In the genomic region with DNA sequence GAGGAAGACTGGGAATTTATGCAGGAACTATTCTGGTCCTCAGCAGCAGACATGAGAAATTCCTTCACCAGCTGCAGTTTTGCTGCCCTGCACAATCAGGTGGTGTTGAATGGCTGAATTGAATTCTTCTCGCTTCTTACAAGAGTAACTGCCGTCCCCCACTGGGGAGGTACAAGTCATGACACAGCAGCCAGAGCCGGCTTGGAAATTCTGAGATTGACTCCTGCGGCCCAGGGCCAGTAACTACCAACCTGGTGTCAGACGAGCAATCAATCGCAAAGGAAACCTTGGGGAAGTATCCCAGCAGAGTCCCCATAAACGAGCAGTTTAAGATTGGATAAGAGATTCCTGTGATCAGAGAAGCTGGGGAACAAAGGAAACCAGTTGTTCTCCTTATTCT, we compare ENCODE assay signal across 16 cellular contexts.
"Had no signal": no experiment of that assay in that cellular context is flagged by ENCODE, and none has a peak within 500 bp of the region (broad histone marks: within the 10 kb centered on the region; RNA-seq: fewer than 3 reads in every experiment).

No MANE protein-coding gene starts in this region.

- H3K27me3 ChIP-seq: breast epithelium, gastroesophageal sphincter, sigmoid colon had no signal

- ATAC-seq: activated CD4-positive, CD25-positive, alpha-beta regulatory T cell treated with anti-CD3 and anti-CD28 coated beads, Interleukin-2, amount 50 U/mL, for 24 hours; gastroesophageal sphincter; left lobe of liver; naive thymus-derived CD4-positive, alpha-beta T cell; stimulated activated naive CD8-positive, alpha-beta T cell treated with anti-CD3 and anti-CD28 coated beads, Interleukin-15, amount 100 ng/mL, for 72 hours had no signal

- H3K4me3 Mint-ChIP-seq: stimulated activated naive CD8-positive, alpha-beta T cell treated with anti-CD3 and anti-CD28 coated beads, Interleukin-15, amount 100 ng/mL, for 72 hours had no signal

- DNase-seq: activated CD4-positive, alpha-beta T cell treated with anti-CD3 and anti-CD28 coated beads, Interleukin-2, amount 50 U/mL, for 1 hour; activated naive CD4-positive, alpha-beta T cell; activated T-cell treated with anti-CD3 and anti-CD28 coated beads for 4 hours; anterior cingulate cortex; mammary epithelial cell; naive thymus-derived CD4-positive, alpha-beta T cell; occipital lobe; sigmoid colon; stimulated activated CD4-positive, alpha-beta T cell treated with anti-CD3 and anti-CD28 coated beads, Interleukin-1b, Interleukin-23, amount 100 ng/mL, for 48 hours; stimulated activated naive CD8-positive, alpha-beta T cell treated with anti-CD3 and anti-CD28 coated beads, Interleukin-15, amount 100 ng/mL, for 72 hours; T-helper 9 cell had no signal

- H3K9me3 Mint-ChIP-seq: stimulated activated naive CD8-positive, alpha-beta T cell treated with anti-CD3 and anti-CD28 coated beads, Interleukin-15, amount 100 ng/mL, for 72 hours had no signal

- H3K4me1 ChIP-seq: breast epithelium had no signal

- H3K36me3 ChIP-seq: breast epithelium had no signal

- H3K27ac ChIP-seq: gastroesophageal sphincter, sigmoid colon, thoracic aorta had no signal

- H3K4me3 ChIP-seq: breast epithelium, gastroesophageal sphincter, sigmoid colon, thoracic aorta had no signal

- H3K27me3 Mint-ChIP-seq: naive thymus-derived CD4-positive, alpha-beta T cell; stimulated activated naive CD8-positive, alpha-beta T cell treated with anti-CD3 and anti-CD28 coated beads, Interleukin-15, amount 100 ng/mL, for 72 hours had no signal

- H3K9me3 ChIP-seq: breast epithelium, sigmoid colon, thoracic aorta had no signal
